8 cellular contexts compared by ENCODE assay signal in genomic region chr4:121277194-121278105, GRCh38.
DNase-seq lines count a peak whose midpoint lies in the region; ATAC-seq and TF ChIP-seq lines count a peak whose summit lies in the region.

No MANE protein-coding gene starts in this region.

- peak; percentile 52 for DNase-seq in NCI-H82 (lab: John Stamatoyannopoulos, UW)
- DNase-seq in NCI-H82 treated with DMSO at 0.1 percent for 48 hours (lab: John Stamatoyannopoulos, UW; ENCODE audit: unreplicated experiment), result no peak
- peak; percentile 28 for DNase-seq in SW480 (ENCODE audit: low spot score)
- no peak for DNase-seq in osteoblast (ENCODE audit: insufficient read length, low spot score, missing footprints)
- DNase-seq in posterior vena cava (ENCODE audit: low spot score), result no peak
- no peak for DNase-seq in stimulated activated effector memory CD8-positive, alpha-beta T cell treated with anti-CD3 and anti-CD28 coated beads, Interleukin-12 subunit alpha, Interleukin-12 subunit beta, amount 100 ng/mL, for 72 hours (ENCODE audit: low spot score in 2 of 2)
- no peak for DNase-seq in left ventricle myocardium superior

- intact Hi-C loops in posterior vena cava (cut with DNase I), result no loop called here
- intact Hi-C loops in left ventricle myocardium superior (cut with micrococcal nuclease), result no loop called here

- H3K27ac Mint-ChIP-seq in stimulated activated effector memory CD8-positive, alpha-beta T cell treated with anti-CD3 and anti-CD28 coated beads, Interleukin-12 subunit alpha, Interleukin-12 subunit beta, amount 100 ng/mL, for 72 hours, result no peak overlapping the region

- no peak overlapping the region for H3K4me3 ChIP-seq in osteoblast (ENCODE audit: insufficient read depth, low read length)

- H3K79me2 ChIP-seq in osteoblast (ENCODE audit: insufficient read depth, low read length), result no peaks in the 10 kb centered on the region

- peaks cover 22% of the 10 kb centered on the region for H3K4me1 Mint-ChIP-seq in stimulated activated effector memory CD8-positive, alpha-beta T cell treated with anti-CD3 and anti-CD28 coated beads, Interleukin-12 subunit alpha, Interleukin-12 subunit beta, amount 100 ng/mL, for 72 hours

- peaks cover 12% of the 10 kb centered on the region for H3K27me3 ChIP-seq in osteoblast (ENCODE audit: insufficient read depth, low read length)

- H2AFZ ChIP-seq in osteoblast (ENCODE audit: low read length), result no peak overlapping the region

- no peaks in the 10 kb centered on the region for H3K4me1 ChIP-seq in osteoblast (ENCODE audit: insufficient read depth, low read length)

- no peak overlapping the region for H3K4me3 Mint-ChIP-seq in stimulated activated effector memory CD8-positive, alpha-beta T cell treated with anti-CD3 and anti-CD28 coated beads, Interleukin-12 subunit alpha, Interleukin-12 subunit beta, amount 100 ng/mL, for 72 hours

- no peaks in the 10 kb centered on the region for H3K36me3 ChIP-seq in osteoblast (ENCODE audit: insufficient read depth, low read length)

- no peaks in the 10 kb centered on the region for H3K9me3 Mint-ChIP-seq in stimulated activated effector memory CD8-positive, alpha-beta T cell treated with anti-CD3 and anti-CD28 coated beads, Interleukin-12 subunit alpha, Interleukin-12 subunit beta, amount 100 ng/mL, for 72 hours

- no peaks in the 10 kb centered on the region for H3K9me3 ChIP-seq in osteoblast (ENCODE audit: low read depth, low read length)

- no peak overlapping the region for H3K4me2 ChIP-seq in osteoblast (ENCODE audit: insufficient read depth, low read length)

- peaks cover 6% of the 10 kb centered on the region for H3K36me3 Mint-ChIP-seq in stimulated activated effector memory CD8-positive, alpha-beta T cell treated with anti-CD3 and anti-CD28 coated beads, Interleukin-12 subunit alpha, Interleukin-12 subunit beta, amount 100 ng/mL, for 72 hours

- H3K27ac ChIP-seq in osteoblast (ENCODE audit: low read depth, low read length), result no peak overlapping the region

- ATAC-seq in HG03095 (IDR thresholded peaks at IDR 0.05; ENCODE audit: unreplicated experiment) (peak; percentile 46), left ventricle myocardium superior (no peak)
- no peak for ATAC-seq in stimulated activated effector memory CD8-positive, alpha-beta T cell treated with anti-CD3 and anti-CD28 coated beads, Interleukin-12 subunit alpha, Interleukin-12 subunit beta, amount 100 ng/mL, for 72 hours

- no peaks in the 10 kb centered on the region for H4K20me1 ChIP-seq in osteoblast (ENCODE audit: insufficient read depth, low read length)

- peak; percentile 37 for TF ChIP-seq CTCF in osteoblast (IDR thresholded peaks at IDR 0.05; ENCODE audit: extremely low read depth, low read depth, low read length)

Comparison
In these comparisons a context has a peak if more than half of its experiments do, and no peak if none do; other contexts are left out.
1. DNase-seq: peak in NCI-H82 (single experiment) and SW480 (single experiment); none in NCI-H82 treated with DMSO at 0.1 percent for 48 hours (single experiment), osteoblast (single experiment), posterior vena cava (single experiment), stimulated activated effector memory CD8-positive, alpha-beta T cell treated with anti-CD3 and anti-CD28 coated beads, Interleukin-12 subunit alpha, Interleukin-12 subunit beta, amount 100 ng/mL, for 72 hours (0 of 2) and left ventricle myocardium superior (single experiment).